31 cellular contexts compared by ENCODE assay signal in genomic region chr18:59301974-59302373, GRCh38. TPM values are rescaled to one million over a fixed set of nuclear protein-coding genes. Genes with fewer than 3 reads are reported as not detected.
"Had no signal": no experiment of that assay in that cellular context is flagged by ENCODE, and none has a peak within 500 bp of the region (broad histone marks: within the 10 kb centered on the region; RNA-seq: fewer than 3 reads in every experiment).

No MANE protein-coding gene starts in this region.

- ATAC-seq: activated naive CD4-positive, alpha-beta T cell treated with anti-CD3 and anti-CD28 coated beads, Interleukin-2, amount 50 U/mL, for 72 hours; activated T-cell treated with anti-CD3 and anti-CD28 coated beads, Interleukin-2, amount 50 U/mL, for 72 hours; effector memory CD8-positive, alpha-beta T cell; WTC11 had no signal

- H3K9me3 ChIP-seq: ascending aorta, esophagus squamous epithelium, heart left ventricle had no signal

- H3K4me1 ChIP-seq: ascending aorta, esophagus squamous epithelium, heart left ventricle had no signal

- H3K36me3 ChIP-seq: ascending aorta, brain microvascular endothelial cell, esophagus squamous epithelium, heart left ventricle had no signal

- DNase-seq: activated CD4-positive, alpha-beta memory T cell treated with anti-CD3 and anti-CD28 coated beads, Interleukin-2, amount 10 ng/mL, durations not matched to agents 7 days and 5 days; activated CD4-positive, alpha-beta T cell treated with anti-CD3 and anti-CD28 coated beads for 1 hour; activated CD4-positive, alpha-beta T cell treated with anti-CD3 and anti-CD28 coated beads for 4 hours; activated CD4-positive, alpha-beta T cell treated with anti-CD3 and anti-CD28 coated beads, Interleukin-2, amount 10 ng/mL, durations not matched to agents 7 days and 5 days; activated CD4-positive, alpha-beta T cell treated with anti-CD3 and anti-CD28 coated beads, Interleukin-2, amount 50 U/mL, for 4 hours; activated CD8-positive, alpha-beta memory T cell treated with anti-CD3 and anti-CD28 coated beads, Interleukin-2, amount 50 U/mL, for 48 hours; activated gamma-delta T cell; activated naive CD4-positive, alpha-beta T cell; activated naive CD4-positive, alpha-beta T cell treated with anti-CD3 and anti-CD28 coated beads, Interleukin-2, amount 10 ng/mL, durations not matched to agents 7 days and 5 days; activated naive CD8-positive, alpha-beta T cell treated with anti-CD3 and anti-CD28 coated beads, Interleukin-2, amount 10 ng/mL, durations not matched to agents 7 days and 5 days; activated T-cell treated with anti-CD3 and anti-CD28 coated beads for 4 hours; activated T-cell treated with anti-CD3 and anti-CD28 coated beads, Interleukin-2, amount 50 U/mL, for 24 hours; activated T-cell treated with anti-CD3 and anti-CD28 coated beads, Interleukin-2, amount 50 U/mL, for 72 hours; brain microvascular endothelial cell; caudate nucleus; cortex of kidney; dermis blood vessel endothelial cell; effector CD4-positive, alpha-beta T cell; effector memory CD8-positive, alpha-beta T cell; erythroblast; esophagus squamous epithelium; heart left ventricle; T-helper 2 cell had no signal

- H3K27ac ChIP-seq: ascending aorta, brain microvascular endothelial cell, esophagus squamous epithelium, heart left ventricle had no signal

- H3K4me3 ChIP-seq: ascending aorta, esophagus squamous epithelium, heart left ventricle had no signal

- H3K27me3 ChIP-seq: ascending aorta had no signal

RNA-seq across cellular contexts. Expression of gene CPLX4, which starts 16.5 kb away (rescaled TPM):
- total RNA-seq: activated CD4-positive, alpha-beta memory T cell treated with anti-CD3 and anti-CD28 coated beads, Interleukin-2, amount 10 ng/mL, durations not matched to agents 7 days and 5 days; activated CD4-positive, alpha-beta T cell treated with anti-CD3 and anti-CD28 coated beads, Interleukin-2, amount 10 ng/mL, durations not matched to agents 7 days and 5 days; activated naive CD4-positive, alpha-beta T cell treated with anti-CD3 and anti-CD28 coated beads, Interleukin-2, amount 50 U/mL, for 72 hours; activated naive CD8-positive, alpha-beta T cell treated with anti-CD3 and anti-CD28 coated beads, Interleukin-2, amount 10 ng/mL, durations not matched to agents 7 days and 5 days; activated T-cell treated with anti-CD3 and anti-CD28 coated beads, Interleukin-2, amount 50 U/mL, for 72 hours; ascending aorta; chondrocyte; dermis blood vessel endothelial cell; fibroblast of lung; fibroblast of villous mesenchyme; frontal cortex; heart left ventricle; T-helper 1 cell treated with Interleukin-12 subunit alpha and Interleukin-12 subunit beta and Interleukin-4 antibody, amounts not matched to agents 30 ng/mL and 1 ng/mL, for 36 hours; WTC11 had no signal
- polyA plus RNA-seq: fibroblast of lung, heart left ventricle had no signal

RNA-seq across cellular contexts. Expression of gene RAX, which starts 28.7 kb away (rescaled TPM):
- total RNA-seq: activated CD4-positive, alpha-beta T cell treated with anti-CD3 and anti-CD28 coated beads, Interleukin-2, amount 10 ng/mL, durations not matched to agents 7 days and 5 days; activated naive CD8-positive, alpha-beta T cell treated with anti-CD3 and anti-CD28 coated beads, Interleukin-2, amount 10 ng/mL, durations not matched to agents 7 days and 5 days; activated T-cell treated with anti-CD3 and anti-CD28 coated beads, Interleukin-2, amount 50 U/mL, for 72 hours; ascending aorta; chondrocyte; dermis blood vessel endothelial cell; esophagus squamous epithelium; fibroblast of lung; fibroblast of villous mesenchyme; frontal cortex; heart left ventricle; T-helper 1 cell treated with Interleukin-12 subunit alpha and Interleukin-12 subunit beta and Interleukin-4 antibody, amounts not matched to agents 30 ng/mL and 1 ng/mL, for 36 hours had no signal
- polyA plus RNA-seq: fibroblast of lung, heart left ventricle had no signal
